In the genomic region with DNA sequence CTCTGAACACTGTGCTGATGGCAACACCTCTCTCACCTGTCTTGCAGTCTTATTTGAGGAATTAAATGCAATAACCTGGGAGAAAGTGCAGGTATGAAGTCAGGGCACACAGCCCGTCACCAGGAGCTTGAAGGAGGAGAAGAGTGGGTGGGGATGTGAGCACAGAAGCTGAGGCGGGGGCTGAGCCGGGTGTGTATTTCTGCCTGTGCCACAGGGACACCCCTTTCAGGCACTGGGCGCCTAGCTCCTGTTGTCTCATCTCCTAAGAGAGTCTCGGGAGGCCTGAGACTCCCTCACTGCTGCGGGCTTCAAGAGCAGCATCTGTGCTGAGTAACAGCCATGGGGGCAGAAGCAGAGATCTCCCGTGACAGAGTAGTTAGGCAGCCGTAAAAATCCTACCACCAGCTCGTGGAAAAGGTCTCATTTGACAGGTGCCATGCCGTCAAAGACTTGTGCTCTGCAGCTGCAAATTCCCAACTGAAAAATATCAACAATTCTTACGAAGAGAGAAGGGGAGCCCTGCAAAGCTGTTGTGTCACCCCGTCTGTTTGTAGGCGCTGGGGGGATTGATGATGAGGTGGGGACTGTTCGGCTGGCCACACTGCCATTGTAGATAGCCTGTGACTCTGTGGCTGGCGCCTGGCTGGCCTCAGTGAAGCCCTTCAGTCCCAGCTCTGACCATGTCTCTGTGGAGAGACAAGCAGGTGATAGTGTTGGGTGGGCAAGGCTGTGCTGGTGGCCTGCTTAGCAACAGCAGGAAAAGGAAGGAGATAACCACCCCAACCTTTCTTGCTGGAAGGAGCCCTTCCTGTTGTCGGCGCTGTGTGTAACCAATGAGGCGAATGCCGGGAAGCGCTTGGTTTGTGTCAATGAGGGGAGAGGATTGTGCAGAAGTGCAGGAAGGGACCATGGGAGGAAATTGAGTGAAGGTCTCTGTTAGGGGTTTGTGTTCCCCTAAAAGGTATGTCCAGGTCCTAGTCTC, we compare ENCODE assay signal across 21 cellular contexts. TPM values are rescaled to one million over a fixed set of nuclear protein-coding genes. Genes with fewer than 3 reads are reported as not detected.
A peak's percentile ranks its signal among the peaks of the same experiment; 100 is the strongest.
DNase-seq lines count a peak whose midpoint lies in the region; ATAC-seq and TF ChIP-seq lines count a peak whose summit lies in the region.
"Had no signal": no experiment of that assay in that cellular context is flagged by ENCODE, and none has a peak within 500 bp of the region (broad histone marks: within the 10 kb centered on the region; RNA-seq: fewer than 3 reads in every experiment).

No MANE protein-coding gene starts in this region.

- no peak for TF ChIP-seq POLR2A in upper lobe of left lung (IDR thresholded peaks at IDR 0.05)

- no peaks in the 10 kb centered on the region for H3K36me3 ChIP-seq in upper lobe of left lung
- H3K36me3 ChIP-seq: SJCRH30 had no signal

- H3K4me3 ChIP-seq in upper lobe of left lung = no peak overlapping the region
- H3K4me3 ChIP-seq: PC-9, SJCRH30 had no signal

- H3K27me3 ChIP-seq in upper lobe of left lung = no peaks in the 10 kb centered on the region
- H3K27me3 ChIP-seq: SJCRH30 had no signal

- H3K27me3 Mint-ChIP-seq in brain = peaks cover 3% of the 10 kb centered on the region
- H3K27me3 Mint-ChIP-seq in memory B cell = no peaks in the 10 kb centered on the region
- H3K27me3 Mint-ChIP-seq: CD4-positive, alpha-beta memory T cell had no signal

- intact Hi-C loops in Right ventricle myocardium superior (cut with DNase I) (no loop called here), cardiac septum (cut with DNase I) (no loop called here)

- H3K4me1 Mint-ChIP-seq in brain (peaks cover 59% of the 10 kb centered on the region), memory B cell (peaks cover 19% of the 10 kb centered on the region)

- 70 to 77% methylated on average over 14 to 20 of the region's 20 CpGs for WGBS in upper lobe of left lung, 2 donors

- peak overlapping the region in 3 of 4 donors; percentile 39 to 77 (median 65) for H3K27ac ChIP-seq in upper lobe of left lung
- H3K27ac ChIP-seq: HL-60, PC-9, SJCRH30 had no signal

- H3K27ac Mint-ChIP-seq in brain (peak overlapping the region in 3 of 5 experiments; percentile 1 to 86 (median 81)), memory B cell (peak overlapping the region; percentile 67)
- H3K27ac Mint-ChIP-seq: activated T-helper 2 cell treated with anti-CD3 and anti-CD28 coated beads, Interferon-gamma antibody, Interleukin-2, Interleukin-4, amounts not matched to agents 10 μg/mL and 5 μg/mL and 100 μg/mL, durations not matched to agents 14 hours and 24 hours and 36 hours; natural killer cell; progenitor cell of endocrine pancreas had no signal

- H3K4me1 ChIP-seq in upper lobe of left lung = peaks cover 21 to 39% (median 25%) of the 10 kb centered on the region in 4 donors
- H3K4me1 ChIP-seq: SJCRH30 had no signal

- no peaks in the 10 kb centered on the region for H3K9me3 ChIP-seq in upper lobe of left lung
- H3K9me3 ChIP-seq: SJCRH30 had no signal

- TF ChIP-seq EP300 in upper lobe of left lung (IDR thresholded peaks at IDR 0.05) = no peak

- peak; percentile 34 for DNase-seq in Right ventricle myocardium superior
- DNase-seq in cardiac septum (ENCODE audit: low spot score) = no peak
- no peak for DNase-seq in memory B cell (ENCODE audit: low spot score in 2 of 2)
- DNase-seq in upper lobe of left lung = no peak
- no peak for DNase-seq in activated naive CD4-positive, alpha-beta T cell treated with Interleukin-2 at 50 U/mL for 16 hours
- DNase-seq: activated CD4-positive, CD25-positive, alpha-beta regulatory T cell; amniotic stem cell; CD4-positive, alpha-beta memory T cell; GF-D8; HCEC 1CT; natural killer cell; NCI-H1694; NCI-H774; PC-9; SJCRH30; stimulated activated CD4-positive, alpha-beta T cell treated with anti-CD3 and anti-CD28 coated beads, Interleukin-4, amount 100 ng/mL, for 24 hours had no signal

- ATAC-seq in Right ventricle myocardium superior (ENCODE audit: poor library complexity) (no peak), memory B cell (ENCODE audit: low read depth) (no peak), upper lobe of left lung (ENCODE audit: low FRiP score in 2 of 2) (no peak), HG02870 (IDR thresholded peaks at IDR 0.05; ENCODE audit: unreplicated experiment) (no peak)
- ATAC-seq: natural killer cell had no signal

- TF ChIP-seq CTCF in brain (conservative IDR thresholded peaks at IDR 0.05) (no peak), upper lobe of left lung (IDR thresholded peaks at IDR 0.05) (no peak)

- peaks cover 0 to under 1% (median 0%) of the 10 kb centered on the region in 5 experiments for H3K9me3 Mint-ChIP-seq in brain
- no peaks in the 10 kb centered on the region for H3K9me3 Mint-ChIP-seq in memory B cell
- H3K9me3 Mint-ChIP-seq: activated T-helper 2 cell treated with anti-CD3 and anti-CD28 coated beads, Interferon-gamma antibody, Interleukin-2, Interleukin-4, amounts not matched to agents 10 μg/mL and 5 μg/mL and 100 μg/mL, durations not matched to agents 14 hours and 24 hours and 36 hours; CD4-positive, alpha-beta memory T cell; natural killer cell had no signal

- H3K36me3 Mint-ChIP-seq in brain (peaks cover under 1% of the 10 kb centered on the region), memory B cell (peaks cover 7% of the 10 kb centered on the region)
- H3K36me3 Mint-ChIP-seq: CD4-positive, alpha-beta memory T cell; natural killer cell had no signal

- H3K4me3 Mint-ChIP-seq in brain = no peak overlapping the region
- no peak overlapping the region for H3K4me3 Mint-ChIP-seq in memory B cell
- H3K4me3 Mint-ChIP-seq: CD4-positive, alpha-beta memory T cell; natural killer cell had no signal

RNA-seq across cellular contexts. Expression of gene PARVB, which starts 27.0 kb away (rescaled TPM):
- 194 TPM for total RNA-seq in Right ventricle myocardium superior
- 98.1 TPM for total RNA-seq in cardiac septum
- polyA plus RNA-seq in brain (ENCODE audit: insufficient read depth, low read depth, low replicate concordance) = 19.7 TPM
- 10 to 100 TPM; 14.5 to 56.1 (median 37.0) TPM for total RNA-seq in upper lobe of left lung
- total RNA-seq: SJCRH30 had no signal
